In genomic region chr5:155008669-155009068, GRCh38 we compare ENCODE assay signal across 21 cellular contexts. TPM values are rescaled to one million over a fixed set of nuclear protein-coding genes. Genes with fewer than 3 reads are reported as not detected.
"Had no signal": no experiment of that assay in that cellular context is flagged by ENCODE, and none has a peak within 500 bp of the region (broad histone marks: within the 10 kb centered on the region; RNA-seq: fewer than 3 reads in every experiment).

No MANE protein-coding gene starts in this region.

- H3K36me3 ChIP-seq: gastrocnemius medialis, heart left ventricle, prostate gland, right atrium auricular region, tibial artery, WERI-Rb-1 had no signal

- H3K9me3 ChIP-seq: body of pancreas, gastrocnemius medialis, heart left ventricle, prostate gland, right atrium auricular region, tibial artery had no signal

- H3K27ac ChIP-seq: body of pancreas, dorsolateral prefrontal cortex, gastrocnemius medialis, heart left ventricle, prostate gland, right atrium auricular region, skin epidermis, tibial artery, WERI-Rb-1 had no signal

- H3K4me1 ChIP-seq: body of pancreas, gastrocnemius medialis, prostate gland, right atrium auricular region, tibial artery had no signal

- DNase-seq: activated CD4-positive, alpha-beta T cell treated with anti-CD3 and anti-CD28 coated beads, Interleukin-2, amount 50 U/mL, for 4 hours; activated effector memory CD4-positive, alpha-beta T cell treated with anti-CD3 and anti-CD28 coated beads, Interleukin-2, amount 50 U/mL, for 16 hours; activated T-cell treated with anti-CD3 and anti-CD28 coated beads, Interleukin-2, amount 50 U/mL, for 72 hours; amniotic stem cell; body of pancreas; dorsolateral prefrontal cortex; gastrocnemius medialis; heart left ventricle; stimulated activated naive CD8-positive, alpha-beta T cell treated with anti-CD3 and anti-CD28 coated beads, Interleukin-15, Interleukin-2, amounts not matched to agents 100 U/mL and 50 U/mL, for 24 hours; substantia nigra; T-helper 2 cell; tibial artery; WERI-Rb-1 had no signal

- H3K27me3 ChIP-seq: body of pancreas, dorsolateral prefrontal cortex, gastrocnemius medialis, heart left ventricle, right atrium auricular region, tibial artery had no signal

- H3K4me3 ChIP-seq: body of pancreas, dorsolateral prefrontal cortex, gastrocnemius medialis, heart left ventricle, prostate gland, right atrium auricular region, skin epidermis, tibial artery had no signal

- ATAC-seq: activated T-cell treated with anti-CD3 and anti-CD28 coated beads, Interleukin-2, amount 50 U/mL, for 72 hours; body of pancreas; gastrocnemius medialis; heart left ventricle; stimulated activated naive CD8-positive, alpha-beta T cell treated with anti-CD3 and anti-CD28 coated beads, Interleukin-15, Interleukin-2, amounts not matched to agents 100 U/mL and 50 U/mL, for 24 hours had no signal

RNA-seq across cellular contexts. Expression of gene KIF4B, which starts 4.9 kb away (rescaled TPM):
- total RNA-seq: epithelial cell of proximal tubule, mononuclear cell, neural crest cell, osteocyte, right atrium auricular region had no signal
- polyA plus RNA-seq: heart left ventricle, liver had no signal
